Comparison of ENCODE assay signal across 33 cellular contexts in the genomic region with DNA sequence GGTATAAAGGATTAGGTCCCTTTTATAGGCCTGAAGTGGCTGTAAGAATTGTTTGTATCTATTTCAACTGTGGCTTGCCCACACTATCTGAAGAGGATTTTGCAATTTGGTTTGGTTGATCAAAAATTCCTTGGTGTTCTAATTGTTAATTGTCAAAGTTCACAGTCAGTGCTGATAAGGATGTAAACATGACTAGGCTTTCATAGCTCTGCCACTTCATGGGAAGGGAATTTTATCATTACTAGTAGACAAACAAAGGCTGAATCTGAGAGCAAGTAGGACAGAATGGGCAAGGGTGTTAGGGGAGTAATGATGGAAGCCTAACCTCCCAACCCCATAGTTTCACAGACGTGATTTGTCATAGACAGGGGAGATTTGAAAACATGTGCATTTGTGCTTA.
"Had no signal": no experiment of that assay in that cellular context is flagged by ENCODE, and none has a peak within 500 bp of the region (broad histone marks: within the 10 kb centered on the region; RNA-seq: fewer than 3 reads in every experiment).

No MANE protein-coding gene starts in this region.

- ATAC-seq: activated CD4-positive, CD25-positive, alpha-beta regulatory T cell treated with anti-CD3 and anti-CD28 coated beads, Interleukin-2, amount 50 U/mL, for 24 hours; activated CD8-positive, alpha-beta T cell treated with anti-CD3 and anti-CD28 coated beads for 36 hours; activated T-cell treated with anti-CD3 and anti-CD28 coated beads, Interleukin-2, amount 50 U/mL, for 4 hours; activated T-helper 17 cell treated with anti-CD3 and anti-CD28 coated beads, Interleukin-2, amount 50 U/mL, for 72 hours; body of pancreas; gastrocnemius medialis; heart left ventricle; T-helper 17 cell had no signal

- FAIRE-seq: endometrium, endothelial cell of umbilical vein had no signal

- H3K4me3 Mint-ChIP-seq: activated B cell treated with CpG ODN at 0.5 μM for 24 hours; activated CD8-positive, alpha-beta T cell treated with anti-CD3 and anti-CD28 coated beads for 36 hours; activated naive CD8-positive, alpha-beta T cell; activated T-cell treated with anti-CD3 and anti-CD28 coated beads, Interleukin-2, amount 50 U/mL, for 4 hours; activated T-helper 17 cell treated with anti-CD3 and anti-CD28 coated beads, Interleukin-2, amount 50 U/mL, for 72 hours; T-helper 17 cell; T-helper 2 cell treated with Interferon-gamma antibody and Interleukin-4, amounts not matched to agents 5 μg/mL and 100 μg/mL, for 36 hours had no signal

- H3K4me1 Mint-ChIP-seq: activated B cell treated with CpG ODN at 0.5 μM for 24 hours; activated T-helper 17 cell treated with anti-CD3 and anti-CD28 coated beads, Interleukin-2, amount 50 U/mL, for 72 hours; T-helper 17 cell had no signal

- H3K27ac Mint-ChIP-seq: activated B cell treated with CpG ODN at 0.5 μM for 24 hours; activated CD8-positive, alpha-beta T cell treated with anti-CD3 and anti-CD28 coated beads for 36 hours; activated naive CD8-positive, alpha-beta T cell; activated T-helper 17 cell treated with anti-CD3 and anti-CD28 coated beads, Interleukin-2, amount 50 U/mL, for 72 hours; T-helper 17 cell; T-helper 2 cell treated with Interferon-gamma antibody and Interleukin-4, amounts not matched to agents 5 μg/mL and 100 μg/mL, for 36 hours had no signal

- DNase-seq: activated B cell treated with CpG ODN at 0.5 μM for 24 hours; activated CD4-positive, alpha-beta T cell treated with anti-CD3 and anti-CD28 coated beads for 48 hours; activated CD4-positive, alpha-beta T cell treated with anti-CD3 and anti-CD28 coated beads, Interleukin-2, amount 50 U/mL, for 1 hour; activated CD4-positive, alpha-beta T cell treated with anti-CD3 and anti-CD28 coated beads, Interleukin-2, amount 50 U/mL, for 48 hours; activated CD8-positive, alpha-beta memory T cell treated with anti-CD3 and anti-CD28 coated beads for 24 hours; activated CD8-positive, alpha-beta T cell treated with anti-CD3 and anti-CD28 coated beads for 36 hours; activated effector memory CD4-positive, alpha-beta T cell treated with Interleukin-2 at 50 U/mL for 16 hours; activated gamma-delta T cell treated with Interleukin-2 at 50 U/mL for 16 hours; activated naive CD4-positive, alpha-beta T cell treated with anti-CD3 and anti-CD28 coated beads, Interleukin-2, amount 50 U/mL, for 16 hours; activated naive CD4-positive, alpha-beta T cell treated with Interleukin-2 at 50 U/mL for 16 hours; activated T-cell treated with anti-CD3 and anti-CD28 coated beads, Interleukin-2, amount 50 U/mL, for 4 hours; amygdala; aorta; body of pancreas; central memory CD4-positive, alpha-beta T cell; cerebellar nuclear complex; colonic mucosa; effector CD8-positive, alpha-beta T cell; esophagus squamous epithelium; gastrocnemius medialis; glutamatergic neuron; heart left ventricle; T-helper 1 cell; T-helper 17 cell; T1000; WERI-Rb-1 had no signal

- H3K36me3 ChIP-seq: colonic mucosa, esophagus squamous epithelium, gastrocnemius medialis, heart left ventricle, WERI-Rb-1 had no signal

- H3K36me3 Mint-ChIP-seq: activated naive CD8-positive, alpha-beta T cell had no signal

- H3K4me3 ChIP-seq: body of pancreas, colonic mucosa, esophagus squamous epithelium, gastrocnemius medialis, heart left ventricle had no signal

- H3K27me3 Mint-ChIP-seq: activated B cell treated with CpG ODN at 0.5 μM for 24 hours; activated CD8-positive, alpha-beta T cell treated with anti-CD3 and anti-CD28 coated beads for 36 hours; activated naive CD8-positive, alpha-beta T cell; activated T-helper 17 cell treated with anti-CD3 and anti-CD28 coated beads, Interleukin-2, amount 50 U/mL, for 72 hours; T-helper 17 cell had no signal

- H3K27me3 ChIP-seq: body of pancreas, colonic mucosa, esophagus squamous epithelium, gastrocnemius medialis, heart left ventricle had no signal

- H3K9me3 Mint-ChIP-seq: activated B cell treated with CpG ODN at 0.5 μM for 24 hours; activated CD8-positive, alpha-beta T cell treated with anti-CD3 and anti-CD28 coated beads for 36 hours; activated T-cell treated with anti-CD3 and anti-CD28 coated beads, Interleukin-2, amount 50 U/mL, for 4 hours; activated T-helper 17 cell treated with anti-CD3 and anti-CD28 coated beads, Interleukin-2, amount 50 U/mL, for 72 hours had no signal

- H3K4me1 ChIP-seq: colonic mucosa, esophagus squamous epithelium, gastrocnemius medialis, heart left ventricle had no signal

- H3K9me3 ChIP-seq: body of pancreas, colonic mucosa, esophagus squamous epithelium, gastrocnemius medialis, heart left ventricle had no signal

- H3K27ac ChIP-seq: body of pancreas, colonic mucosa, epithelial cell of prostate, esophagus squamous epithelium, gastrocnemius medialis, heart left ventricle, WERI-Rb-1 had no signal
